ENCODE assay signal across 1 cellular context in the genomic region with DNA sequence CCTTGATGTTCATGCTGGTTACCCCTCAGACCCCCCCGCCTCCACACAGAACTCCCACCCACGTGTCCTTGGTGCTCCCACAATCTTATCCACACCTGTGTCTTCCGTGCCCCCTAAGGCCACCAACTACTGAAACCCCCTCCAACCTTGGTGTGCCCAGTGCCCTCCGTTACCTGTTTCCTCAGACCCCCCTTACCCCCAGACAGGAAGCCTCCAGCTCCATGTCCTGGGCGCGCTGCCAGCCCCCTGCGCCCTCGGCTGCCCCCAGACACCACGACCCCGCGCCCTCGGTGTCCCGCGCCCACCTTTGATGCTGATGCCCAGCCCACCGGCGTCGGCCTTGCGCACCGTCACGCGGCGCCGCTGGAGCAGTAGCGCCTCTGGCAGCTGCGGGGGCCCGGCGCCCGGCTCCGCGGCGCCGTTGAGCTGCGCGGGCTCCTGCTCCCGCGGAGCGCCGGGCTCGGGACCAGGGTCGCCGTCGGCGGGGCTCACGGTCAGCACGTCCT.
TF ChIP-seq lines count a peak whose summit lies in the region.

No MANE protein-coding gene starts in this region.

TF ChIP-seq in HCT116, 20 proteins besides CTCF, POLR2A, EP300 and RAD21 (continued from another document):
- TF ChIP-seq ZFX (IDR thresholded peaks at IDR 0.05) = peak; percentile 59; the same call in 1 of the 2 replicates
